Comparison of ENCODE assay signal across 19 cellular contexts in the genomic region with DNA sequence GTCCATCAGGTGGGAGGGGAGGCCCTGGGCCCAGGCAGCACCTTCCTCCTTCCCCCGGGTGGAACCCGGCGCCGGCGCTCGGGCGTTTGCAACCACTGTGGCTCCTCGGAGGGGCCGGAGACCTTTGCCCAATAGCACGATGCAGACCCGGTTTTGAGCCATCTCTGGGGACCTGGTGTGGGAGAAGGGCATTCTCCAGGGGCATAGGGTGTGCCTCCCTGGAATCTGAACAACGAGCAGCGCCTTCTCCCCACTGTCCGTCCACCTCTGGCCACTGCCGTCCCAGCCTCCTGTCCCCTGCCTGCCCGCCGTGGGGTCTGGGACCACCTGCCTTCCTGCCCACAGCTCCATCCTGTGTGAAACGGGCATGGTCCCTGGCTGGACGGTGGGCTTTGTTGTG.
"Had no signal": no experiment of that assay in that cellular context is flagged by ENCODE, and none has a peak within 500 bp of the region (broad histone marks: within the 10 kb centered on the region; RNA-seq: fewer than 3 reads in every experiment).

No MANE protein-coding gene starts in this region.

- H3K9me3 Mint-ChIP-seq: memory B cell, naive B cell had no signal

- H3K4me3 ChIP-seq: gastrocnemius medialis, heart left ventricle had no signal

- H3K79me2 ChIP-seq: parathyroid adenoma had no signal

- H3K27me3 ChIP-seq: gastrocnemius medialis, heart left ventricle had no signal

- H2AFZ ChIP-seq: parathyroid adenoma had no signal

- H3K27ac Mint-ChIP-seq: memory B cell had no signal

- ATAC-seq: heart left ventricle had no signal

- H3K9me3 ChIP-seq: gastrocnemius medialis, heart left ventricle had no signal

- H3K27ac ChIP-seq: heart left ventricle, parathyroid adenoma, WERI-Rb-1 had no signal

- DNase-seq: activated CD4-positive, alpha-beta T cell treated with anti-CD3 and anti-CD28 coated beads for 1 hour; activated CD8-positive, alpha-beta memory T cell treated with anti-CD3 and anti-CD28 coated beads for 24 hours; activated CD8-positive, alpha-beta memory T cell treated with anti-CD3 and anti-CD28 coated beads, Interleukin-2, amount 50 U/mL, for 48 hours; activated effector memory CD4-positive, alpha-beta T cell treated with Interleukin-2 at 50 U/mL for 16 hours; activated naive CD4-positive, alpha-beta T cell treated with anti-CD3 and anti-CD28 coated beads, Interleukin-2, amount 50 U/mL, for 16 hours; activated T-cell treated with anti-CD3 and anti-CD28 coated beads, Interleukin-2, amount 50 U/mL, for 48 hours; gastrocnemius medialis; kidney glomerular epithelial cell; naive B cell; stimulated activated CD4-positive, alpha-beta T cell treated with anti-CD3 and anti-CD28 coated beads, Interleukin-12 subunit alpha, Interleukin-12 subunit beta, amount 100 ng/mL, for 4 hours; stimulated activated CD4-positive, alpha-beta T cell treated with anti-CD3 and anti-CD28 coated beads, Interleukin-2, amount 100 ng/mL, for 24 hours; stimulated activated naive CD4-positive, alpha-beta T cell treated with Interleukin-2 at 50 U/mL for 16 hours; substantia nigra; T-helper 2 cell; trophoblast cell; WERI-Rb-1 had no signal

- H3K4me3 Mint-ChIP-seq: memory B cell, naive B cell had no signal

- H3K4me1 Mint-ChIP-seq: memory B cell had no signal

- H3K27me3 Mint-ChIP-seq: memory B cell, naive B cell had no signal
